1 cellular context compared by ENCODE assay signal in the genomic region with DNA sequence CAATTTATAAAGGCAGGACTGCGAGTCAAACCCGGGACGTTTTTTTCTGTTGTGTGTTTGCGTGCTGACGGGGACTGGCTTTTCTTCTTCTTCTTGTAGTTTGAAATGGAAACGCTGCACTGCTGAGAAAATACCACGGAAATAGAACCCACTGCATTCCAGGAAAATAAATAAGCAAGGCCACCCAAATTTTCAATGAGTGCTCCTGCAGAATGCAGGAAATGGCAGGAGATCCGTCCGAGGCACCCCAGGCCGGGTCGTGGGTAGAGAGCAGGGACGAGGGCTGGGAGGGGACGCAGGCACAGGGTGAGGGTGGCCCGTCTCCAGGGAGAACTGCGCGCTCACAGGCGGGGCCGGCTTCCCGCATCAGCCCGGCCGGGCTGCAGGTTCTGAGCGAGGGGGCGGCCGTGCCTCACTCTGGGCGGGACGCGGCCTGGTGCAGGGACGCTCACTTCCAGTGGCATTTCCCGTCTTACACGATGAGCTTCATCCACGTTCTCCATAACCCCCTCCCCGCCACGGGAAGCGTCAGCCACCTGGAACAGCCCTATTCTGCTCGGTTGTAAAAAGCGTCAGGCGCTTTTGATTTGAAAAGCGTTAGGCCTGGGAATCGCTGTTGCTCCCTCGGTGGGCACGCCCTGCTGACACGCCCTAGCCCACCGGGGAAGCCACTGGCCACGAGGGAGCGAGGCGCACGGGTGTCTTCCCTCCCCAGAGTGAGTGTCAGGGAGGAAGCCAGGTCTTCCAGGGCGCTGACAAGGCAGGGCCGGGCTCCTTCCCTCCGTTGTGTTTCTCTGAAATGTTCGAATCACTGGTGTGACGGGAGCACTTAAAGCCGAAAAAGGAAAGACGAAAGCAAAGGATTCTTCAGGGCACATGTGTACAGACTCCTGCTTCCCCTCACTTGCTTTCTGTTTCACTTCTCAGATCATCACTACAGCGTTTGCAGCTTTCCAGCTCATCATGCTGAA.
TF ChIP-seq lines count a peak whose summit lies in the region.

No MANE protein-coding gene starts in this region.

TF ChIP-seq in HepG2, 621 proteins besides CTCF, POLR2A, EP300 and RAD21 (continued from another document and continues in another):
- TF ChIP-seq, protein P1, sequence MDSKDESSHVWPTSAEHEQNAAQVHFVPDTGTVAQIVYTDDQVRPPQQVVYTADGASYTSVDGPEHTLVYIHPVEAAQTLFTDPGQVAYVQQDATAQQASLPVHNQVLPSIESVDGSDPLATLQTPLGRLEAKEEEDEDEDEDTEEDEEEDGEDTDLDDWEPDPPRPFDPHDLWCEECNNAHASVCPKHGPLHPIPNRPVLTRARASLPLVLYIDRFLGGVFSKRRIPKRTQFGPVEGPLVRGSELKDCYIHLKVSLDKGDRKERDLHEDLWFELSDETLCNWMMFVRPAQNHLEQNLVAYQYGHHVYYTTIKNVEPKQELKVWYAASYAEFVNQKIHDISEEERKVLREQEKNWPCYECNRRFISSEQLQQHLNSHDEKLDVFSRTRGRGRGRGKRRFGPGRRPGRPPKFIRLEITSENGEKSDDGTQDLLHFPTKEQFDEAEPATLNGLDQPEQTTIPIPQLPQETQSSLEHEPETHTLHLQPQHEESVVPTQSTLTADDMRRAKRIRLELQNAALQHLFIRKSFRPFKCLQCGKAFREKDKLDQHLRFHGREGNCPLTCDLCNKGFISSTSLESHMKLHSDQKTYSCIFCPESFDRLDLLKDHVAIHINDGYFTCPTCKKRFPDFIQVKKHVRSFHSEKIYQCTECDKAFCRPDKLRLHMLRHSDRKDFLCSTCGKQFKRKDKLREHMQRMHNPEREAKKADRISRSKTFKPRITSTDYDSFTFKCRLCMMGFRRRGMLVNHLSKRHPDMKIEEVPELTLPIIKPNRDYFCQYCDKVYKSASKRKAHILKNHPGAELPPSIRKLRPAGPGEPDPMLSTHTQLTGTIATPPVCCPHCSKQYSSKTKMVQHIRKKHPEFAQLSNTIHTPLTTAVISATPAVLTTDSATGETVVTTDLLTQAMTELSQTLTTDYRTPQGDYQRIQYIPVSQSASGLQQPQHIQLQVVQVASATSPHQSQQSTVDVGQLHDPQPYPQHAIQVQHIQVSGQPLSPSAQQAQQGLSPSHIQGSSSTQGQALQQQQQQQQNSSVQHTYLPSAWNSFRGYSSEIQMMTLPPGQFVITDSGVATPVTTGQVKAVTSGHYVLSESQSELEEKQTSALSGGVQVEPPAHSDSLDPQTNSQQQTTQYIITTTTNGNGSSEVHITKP (CRISPR knock-in tag; IDR thresholded peaks at IDR 0.05; ENCODE audit: low read depth) = no peak
- TF ChIP-seq PAWR (CRISPR knock-in tag; IDR thresholded peaks at IDR 0.05; ENCODE audit: borderline replicate concordance) (0 out of 2 replicates have a peak, but pooled peaks have one; percentile 58), SMAD9 (CRISPR knock-in tag; IDR thresholded peaks at IDR 0.05) (no peak), KDM4B (CRISPR knock-in tag; IDR thresholded peaks at IDR 0.05) (no peak), U2AF2 (IDR thresholded peaks at IDR 0.05; ENCODE audit: low read depth, low read length) (no peak), NFRKB (IDR thresholded peaks at IDR 0.05) (no peak), AGO1 (IDR thresholded peaks at IDR 0.05; ENCODE audit: low read depth, low read length, poor library complexity, severe bottlenecking) (no peak), FOXO1 (CRISPR knock-in tag; IDR thresholded peaks at IDR 0.05) (no peak), CBFB (CRISPR knock-in tag; IDR thresholded peaks at IDR 0.05) (no peak), ZNF766 (CRISPR knock-in tag; IDR thresholded peaks at IDR 0.05; ENCODE audit: borderline replicate concordance) (0 out of 2 replicates have a peak, but pooled peaks have one; percentile 30), AHR (CRISPR knock-in tag; IDR thresholded peaks at IDR 0.05) (no peak), TCF7L2 (IDR thresholded peaks at IDR 0.05; ENCODE audit: low read depth, low read length) (no peak), CBX2 (IDR thresholded peaks at IDR 0.05; ENCODE audit: low read depth, low read length) (peak; percentile 29; the same call in 1 of the 2 replicates), CBX2 (CRISPR knock-in tag; IDR thresholded peaks at IDR 0.05; ENCODE audit: low read depth) (0 out of 2 replicates have a peak, but pooled peaks have one; percentile 57), ARNT2 (CRISPR knock-in tag; IDR thresholded peaks at IDR 0.05; ENCODE audit: low read depth) (no peak), ZNF484 (CRISPR knock-in tag; IDR thresholded peaks at IDR 0.05; ENCODE audit: borderline replicate concordance, low read depth) (no peak), RELA (CRISPR knock-in tag; IDR thresholded peaks at IDR 0.05) (no peak), ZNF749 (CRISPR knock-in tag; IDR thresholded peaks at IDR 0.05; ENCODE audit: borderline replicate concordance) (no peak), ARID2 (CRISPR knock-in tag; IDR thresholded peaks at IDR 0.05; ENCODE audit: borderline replicate concordance) (no peak), NR1H2 (CRISPR knock-in tag; IDR thresholded peaks at IDR 0.05; ENCODE audit: borderline replicate concordance, low read depth) (no peak), TSC22D2 (CRISPR knock-in tag; IDR thresholded peaks at IDR 0.05; ENCODE audit: borderline replicate concordance) (no peak), ZNF33A (CRISPR knock-in tag; IDR thresholded peaks at IDR 0.05; ENCODE audit: borderline replicate concordance) (no peak), ZBTB38 (CRISPR knock-in tag; IDR thresholded peaks at IDR 0.05) (peak; percentile 38; the same call in 1 of the 2 replicates), ZBTB7A (CRISPR knock-in tag; IDR thresholded peaks at IDR 0.05) (no peak), EZH2 (conservative IDR thresholded peaks at IDR 0.05; ENCODE audit: low read depth, low read length) (peak; percentile 85), ZNF569 (CRISPR knock-in tag; IDR thresholded peaks at IDR 0.05; ENCODE audit: borderline replicate concordance) (no peak), ZBTB42 (CRISPR knock-in tag; IDR thresholded peaks at IDR 0.05) (no peak), PHF5A (CRISPR knock-in tag; IDR thresholded peaks at IDR 0.05; ENCODE audit: low read depth, unreplicated experiment) (no peak), SMAD1 (CRISPR knock-in tag; IDR thresholded peaks at IDR 0.05; ENCODE audit: borderline replicate concordance, low read depth) (0 out of 2 replicates have a peak, but pooled peaks have one; percentile 64), GATAD1 (CRISPR knock-in tag; IDR thresholded peaks at IDR 0.05) (no peak), PCBP1 (IDR thresholded peaks at IDR 0.05; ENCODE audit: borderline replicate concordance, low read depth, low read length) (no peak), TAF15 (IDR thresholded peaks at IDR 0.05; ENCODE audit: low read depth, low read length, poor library complexity, severe bottlenecking) (no peak), ZNF207 (IDR thresholded peaks at IDR 0.05; ENCODE audit: borderline replicate concordance) (no peak), ZNF350 (CRISPR knock-in tag; IDR thresholded peaks at IDR 0.05; ENCODE audit: borderline replicate concordance, low read depth) (peak; percentile 25; the same call in 1 of the 2 replicates), ZNF768 (CRISPR knock-in tag; IDR thresholded peaks at IDR 0.05) (0 out of 2 replicates have a peak, but pooled peaks have one; percentile 18), HNRNPH1 (optimal IDR thresholded peaks at IDR 0.05; ENCODE audit: low read depth, low read length) (no peak), MED1 (CRISPR knock-in tag; IDR thresholded peaks at IDR 0.05) (no peak), SAP130 (CRISPR knock-in tag; IDR thresholded peaks at IDR 0.05; ENCODE audit: low read depth) (no peak), LCORL (IDR thresholded peaks at IDR 0.05) (no peak), LCORL (CRISPR knock-in tag; IDR thresholded peaks at IDR 0.05) (0 out of 2 replicates have a peak, but pooled peaks have one; percentile 17), ZNF335 (CRISPR knock-in tag; IDR thresholded peaks at IDR 0.05) (no peak), ZNF839 (CRISPR knock-in tag; IDR thresholded peaks at IDR 0.05; ENCODE audit: borderline replicate concordance) (no peak), ZFY (CRISPR knock-in tag; IDR thresholded peaks at IDR 0.05) (peak; percentile 28; the same call in 1 of the 2 replicates), NFIC (IDR thresholded peaks at IDR 0.05; ENCODE audit: low read length) (no peak), ZNF598 (CRISPR knock-in tag; IDR thresholded peaks at IDR 0.05; ENCODE audit: borderline replicate concordance) (no peak)
- TF ChIP-seq, protein P2, sequence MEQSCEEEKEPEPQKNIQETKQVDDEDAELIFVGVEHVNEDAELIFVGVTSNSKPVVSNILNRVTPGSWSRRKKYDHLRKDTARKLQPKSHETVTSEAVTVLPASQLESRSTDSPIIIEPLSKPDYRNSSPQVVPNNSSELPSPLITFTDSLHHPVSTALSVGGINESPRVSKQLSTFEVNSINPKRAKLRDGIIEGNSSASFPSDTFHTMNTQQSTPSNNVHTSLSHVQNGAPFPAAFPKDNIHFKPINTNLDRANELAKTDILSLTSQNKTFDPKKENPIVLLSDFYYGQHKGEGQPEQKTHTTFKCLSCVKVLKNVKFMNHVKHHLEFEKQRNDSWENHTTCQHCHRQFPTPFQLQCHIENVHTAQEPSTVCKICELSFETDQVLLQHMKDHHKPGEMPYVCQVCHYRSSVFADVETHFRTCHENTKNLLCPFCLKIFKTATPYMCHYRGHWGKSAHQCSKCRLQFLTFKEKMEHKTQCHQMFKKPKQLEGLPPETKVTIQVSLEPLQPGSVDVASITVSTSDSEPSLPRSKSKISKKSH (CRISPR knock-in tag; IDR thresholded peaks at IDR 0.05; ENCODE audit: borderline replicate concordance) = no peak
- TF ChIP-seq, protein P3, sequence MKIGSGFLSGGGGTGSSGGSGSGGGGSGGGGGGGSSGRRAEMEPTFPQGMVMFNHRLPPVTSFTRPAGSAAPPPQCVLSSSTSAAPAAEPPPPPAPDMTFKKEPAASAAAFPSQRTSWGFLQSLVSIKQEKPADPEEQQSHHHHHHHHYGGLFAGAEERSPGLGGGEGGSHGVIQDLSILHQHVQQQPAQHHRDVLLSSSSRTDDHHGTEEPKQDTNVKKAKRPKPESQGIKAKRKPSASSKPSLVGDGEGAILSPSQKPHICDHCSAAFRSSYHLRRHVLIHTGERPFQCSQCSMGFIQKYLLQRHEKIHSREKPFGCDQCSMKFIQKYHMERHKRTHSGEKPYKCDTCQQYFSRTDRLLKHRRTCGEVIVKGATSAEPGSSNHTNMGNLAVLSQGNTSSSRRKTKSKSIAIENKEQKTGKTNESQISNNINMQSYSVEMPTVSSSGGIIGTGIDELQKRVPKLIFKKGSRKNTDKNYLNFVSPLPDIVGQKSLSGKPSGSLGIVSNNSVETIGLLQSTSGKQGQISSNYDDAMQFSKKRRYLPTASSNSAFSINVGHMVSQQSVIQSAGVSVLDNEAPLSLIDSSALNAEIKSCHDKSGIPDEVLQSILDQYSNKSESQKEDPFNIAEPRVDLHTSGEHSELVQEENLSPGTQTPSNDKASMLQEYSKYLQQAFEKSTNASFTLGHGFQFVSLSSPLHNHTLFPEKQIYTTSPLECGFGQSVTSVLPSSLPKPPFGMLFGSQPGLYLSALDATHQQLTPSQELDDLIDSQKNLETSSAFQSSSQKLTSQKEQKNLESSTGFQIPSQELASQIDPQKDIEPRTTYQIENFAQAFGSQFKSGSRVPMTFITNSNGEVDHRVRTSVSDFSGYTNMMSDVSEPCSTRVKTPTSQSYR (CRISPR knock-in tag; IDR thresholded peaks at IDR 0.05; ENCODE audit: borderline replicate concordance) = no peak
- TF ChIP-seq, protein P4, sequence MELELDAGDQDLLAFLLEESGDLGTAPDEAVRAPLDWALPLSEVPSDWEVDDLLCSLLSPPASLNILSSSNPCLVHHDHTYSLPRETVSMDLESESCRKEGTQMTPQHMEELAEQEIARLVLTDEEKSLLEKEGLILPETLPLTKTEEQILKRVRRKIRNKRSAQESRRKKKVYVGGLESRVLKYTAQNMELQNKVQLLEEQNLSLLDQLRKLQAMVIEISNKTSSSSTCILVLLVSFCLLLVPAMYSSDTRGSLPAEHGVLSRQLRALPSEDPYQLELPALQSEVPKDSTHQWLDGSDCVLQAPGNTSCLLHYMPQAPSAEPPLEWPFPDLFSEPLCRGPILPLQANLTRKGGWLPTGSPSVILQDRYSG (CRISPR knock-in tag; IDR thresholded peaks at IDR 0.05) = no peak
- TF ChIP-seq, protein P5, sequence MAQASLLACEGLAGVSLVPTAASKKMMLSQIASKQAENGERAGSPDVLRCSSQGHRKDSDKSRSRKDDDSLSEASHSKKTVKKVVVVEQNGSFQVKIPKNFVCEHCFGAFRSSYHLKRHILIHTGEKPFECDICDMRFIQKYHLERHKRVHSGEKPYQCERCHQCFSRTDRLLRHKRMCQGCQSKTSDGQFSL (CRISPR knock-in tag; IDR thresholded peaks at IDR 0.05) = no peak
- TF ChIP-seq, protein P6, sequence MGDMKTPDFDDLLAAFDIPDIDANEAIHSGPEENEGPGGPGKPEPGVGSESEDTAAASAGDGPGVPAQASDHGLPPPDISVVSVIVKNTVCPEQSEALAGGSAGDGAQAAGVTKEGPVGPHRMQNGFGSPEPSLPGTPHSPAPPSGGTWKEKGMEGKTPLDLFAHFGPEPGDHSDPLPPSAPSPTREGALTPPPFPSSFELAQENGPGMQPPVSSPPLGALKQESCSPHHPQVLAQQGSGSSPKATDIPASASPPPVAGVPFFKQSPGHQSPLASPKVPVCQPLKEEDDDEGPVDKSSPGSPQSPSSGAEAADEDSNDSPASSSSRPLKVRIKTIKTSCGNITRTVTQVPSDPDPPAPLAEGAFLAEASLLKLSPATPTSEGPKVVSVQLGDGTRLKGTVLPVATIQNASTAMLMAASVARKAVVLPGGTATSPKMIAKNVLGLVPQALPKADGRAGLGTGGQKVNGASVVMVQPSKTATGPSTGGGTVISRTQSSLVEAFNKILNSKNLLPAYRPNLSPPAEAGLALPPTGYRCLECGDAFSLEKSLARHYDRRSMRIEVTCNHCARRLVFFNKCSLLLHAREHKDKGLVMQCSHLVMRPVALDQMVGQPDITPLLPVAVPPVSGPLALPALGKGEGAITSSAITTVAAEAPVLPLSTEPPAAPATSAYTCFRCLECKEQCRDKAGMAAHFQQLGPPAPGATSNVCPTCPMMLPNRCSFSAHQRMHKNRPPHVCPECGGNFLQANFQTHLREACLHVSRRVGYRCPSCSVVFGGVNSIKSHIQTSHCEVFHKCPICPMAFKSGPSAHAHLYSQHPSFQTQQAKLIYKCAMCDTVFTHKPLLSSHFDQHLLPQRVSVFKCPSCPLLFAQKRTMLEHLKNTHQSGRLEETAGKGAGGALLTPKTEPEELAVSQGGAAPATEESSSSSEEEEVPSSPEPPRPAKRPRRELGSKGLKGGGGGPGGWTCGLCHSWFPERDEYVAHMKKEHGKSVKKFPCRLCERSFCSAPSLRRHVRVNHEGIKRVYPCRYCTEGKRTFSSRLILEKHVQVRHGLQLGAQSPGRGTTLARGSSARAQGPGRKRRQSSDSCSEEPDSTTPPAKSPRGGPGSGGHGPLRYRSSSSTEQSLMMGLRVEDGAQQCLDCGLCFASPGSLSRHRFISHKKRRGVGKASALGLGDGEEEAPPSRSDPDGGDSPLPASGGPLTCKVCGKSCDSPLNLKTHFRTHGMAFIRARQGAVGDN (CRISPR knock-in tag; IDR thresholded peaks at IDR 0.05) = peak; percentile 59
- TF ChIP-seq, protein P7, sequence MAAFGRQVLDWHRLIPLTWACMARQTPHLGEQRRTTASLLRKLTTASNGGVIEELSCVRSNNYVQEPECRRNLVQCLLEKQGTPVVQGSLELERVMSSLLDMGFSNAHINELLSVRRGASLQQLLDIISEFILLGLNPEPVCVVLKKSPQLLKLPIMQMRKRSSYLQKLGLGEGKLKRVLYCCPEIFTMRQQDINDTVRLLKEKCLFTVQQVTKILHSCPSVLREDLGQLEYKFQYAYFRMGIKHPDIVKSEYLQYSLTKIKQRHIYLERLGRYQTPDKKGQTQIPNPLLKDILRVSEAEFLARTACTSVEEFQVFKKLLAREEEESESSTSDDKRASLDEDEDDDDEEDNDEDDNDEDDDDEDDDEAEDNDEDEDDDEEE (CRISPR knock-in tag; IDR thresholded peaks at IDR 0.05) = no peak
